Comparison of ENCODE assay signal across 8 cellular contexts in genomic region chr1:223845810-223846667, GRCh38. TPM values are rescaled to one million over a fixed set of nuclear protein-coding genes. Genes with fewer than 3 reads are reported as not detected.
DNase-seq lines count a peak whose midpoint lies in the region; ATAC-seq and TF ChIP-seq lines count a peak whose summit lies in the region.

TSS of gene TP53BP2 (minus strand) at chr1:223845947. CDS start at chr1:223845680, 267 bp downstream.

- no peak for TF ChIP-seq EP300 in ovary (IDR thresholded peaks at IDR 0.05)

- H3K4me1 ChIP-seq in ovary (ENCODE audit: insufficient read depth) (peaks cover 4% of the 10 kb centered on the region), thyroid gland (peaks cover 32 to 47% of the 10 kb centered on the region in 2 donors)

- H3K27ac ChIP-seq in ovary (peak within 1 kb of the TSS; percentile 98 to 99), thyroid gland (peak within 1 kb of the TSS; percentile 99 to 100 (median 99))

- H3K9me3 ChIP-seq in ovary (no peaks in the 10 kb centered on the region), thyroid gland (no peaks in the 10 kb centered on the region)

- peak within 1 kb of the TSS; percentile 96 for H3K27ac Mint-ChIP-seq in activated naive CD8-positive, alpha-beta T cell
- H3K27ac Mint-ChIP-seq in glutamatergic neuron (ENCODE audit: unreplicated experiment) = peak within 1 kb of the TSS; percentile 97

- H3K4me3 Mint-ChIP-seq in activated naive CD8-positive, alpha-beta T cell = peak within 1 kb of the TSS; percentile 91
- H3K4me3 Mint-ChIP-seq in glutamatergic neuron (ENCODE audit: unreplicated experiment) = peak within 1 kb of the TSS; percentile 98

- peak; percentile 69 for ATAC-seq in HG02571 (IDR thresholded peaks at IDR 0.05; ENCODE audit: unreplicated experiment)

- intact Hi-C loops in ovary (cut with DNase I) (loop anchor here in 1 of 4 donors (10.0 kb wide), 1 partner anchor 131 kb away; the partner anchor contains the start of gene CAPN2), thyroid gland (cut with DNase I) (no loop called here)

- WGBS in ovary, 3 donors = 0% methylated on average over 30 to 107 of the region's 107 CpGs
- 2 to 3% methylated on average over 13 to 30 of the region's 107 CpGs for WGBS in thyroid gland, 2 donors

- TF ChIP-seq CTCF in GM12865 (IDR thresholded peaks at IDR 0.05; ENCODE audit: insufficient read depth, low read depth, low read length, missing control alignments) = peak; percentile 61
- peak; percentile 71 for TF ChIP-seq CTCF in glutamatergic neuron (IDR thresholded peaks at IDR 0.05; ENCODE audit: partially characterized antibody, unreplicated experiment)
- peak; percentile 74 to 90 (median 76) for TF ChIP-seq CTCF in ovary (IDR thresholded peaks at IDR 0.05)
- TF ChIP-seq CTCF in thyroid gland (IDR thresholded peaks at IDR 0.05) = peak in 5 of 6 experiments; percentile 37 to 73 (median 64)

- H3K27me3 Mint-ChIP-seq in activated naive CD8-positive, alpha-beta T cell = no peaks in the 10 kb centered on the region
- H3K27me3 Mint-ChIP-seq in glutamatergic neuron (ENCODE audit: unreplicated experiment) = peaks cover 6% of the 10 kb centered on the region

- H3K9me3 Mint-ChIP-seq in activated naive CD8-positive, alpha-beta T cell (ENCODE audit: low read depth) = no peaks in the 10 kb centered on the region
- H3K9me3 Mint-ChIP-seq in glutamatergic neuron (ENCODE audit: unreplicated experiment) = no peaks in the 10 kb centered on the region

- H3K36me3 ChIP-seq in ovary (no peaks in the 10 kb centered on the region), thyroid gland (no peaks in the 10 kb centered on the region)

- TF ChIP-seq POLR2A in ovary (IDR thresholded peaks at IDR 0.05) (peak; percentile 82), thyroid gland (IDR thresholded peaks at IDR 0.05) (peak; percentile 33 to 95)

- peak; percentile 89 for DNase-seq in GM12865 (ENCODE audit: low read depth)
- DNase-seq in NAMALWA (ENCODE audit: low spot score) = peak; percentile 85
- DNase-seq in SKM-1 treated with dmso at 0.1 percent for 144 hours (lab: John Stamatoyannopoulos, UW; ENCODE audit: unreplicated experiment) = peak; percentile 93
- DNase-seq in glutamatergic neuron = peak; percentile 88
- DNase-seq in ovary = peak; percentile 88 to 94 (median 90)
- peak; percentile 88 to 91 for DNase-seq in thyroid gland

- peaks cover 3% of the 10 kb centered on the region for H3K36me3 Mint-ChIP-seq in activated naive CD8-positive, alpha-beta T cell
- no peaks in the 10 kb centered on the region for H3K36me3 Mint-ChIP-seq in glutamatergic neuron (ENCODE audit: unreplicated experiment)

- peaks cover 39% of the 10 kb centered on the region for H3K4me1 Mint-ChIP-seq in activated naive CD8-positive, alpha-beta T cell (ENCODE audit: low read depth)
- peaks cover 4% of the 10 kb centered on the region for H3K4me1 Mint-ChIP-seq in glutamatergic neuron (ENCODE audit: low read depth, unreplicated experiment)

- peak within 1 kb of the TSS; percentile 83 for H3K4me3 ChIP-seq in GM12865 (ENCODE audit: low read depth, low read length)
- H3K4me3 ChIP-seq in ovary = peak within 1 kb of the TSS; percentile 84
- peak within 1 kb of the TSS; percentile 76 to 90 (median 86) for H3K4me3 ChIP-seq in thyroid gland (replicated peaks in 1 of 3)

- H3K27me3 ChIP-seq in ovary (no peaks in the 10 kb centered on the region), thyroid gland (no peaks in the 10 kb centered on the region)

RNA-seq across cellular contexts. Expression of gene TP53BP2, which starts in this region (rescaled TPM):
- 50.7 TPM for total RNA-seq in glutamatergic neuron (ENCODE audit: unreplicated experiment)
- 10 to 100 TPM; 29.3 to 43.6 (median 39.3) TPM for total RNA-seq in ovary
- polyA plus RNA-seq in ovary = 10 to 100 TPM; 12.4 to 26.9 TPM
- total RNA-seq in thyroid gland = 10 to 100 TPM; 58.2 to 98.0 (median 76.1) TPM

Comparison
In these comparisons a context has a peak if more than half of its experiments do, and no peak if none do; other contexts are left out.
1. Peak in every context shown above with its lines: DNase-seq, ATAC-seq, H3K4me3 ChIP-seq and H3K27ac ChIP-seq.